In genomic region chr11:105071060-105071732, GRCh38 we compare ENCODE assay signal across 19 cellular contexts. TPM values are rescaled to one million over a fixed set of nuclear protein-coding genes. Genes with fewer than 3 reads are reported as not detected.
DNase-seq lines count a peak whose midpoint lies in the region; ATAC-seq and TF ChIP-seq lines count a peak whose summit lies in the region.
"Had no signal": no experiment of that assay in that cellular context is flagged by ENCODE, and none has a peak within 500 bp of the region (broad histone marks: within the 10 kb centered on the region; RNA-seq: fewer than 3 reads in every experiment).

No MANE protein-coding gene starts in this region.

- ATAC-seq in GM21367 (IDR thresholded peaks at IDR 0.05; ENCODE audit: unreplicated experiment) (no peak), GM21423 (IDR thresholded peaks at IDR 0.05; ENCODE audit: unreplicated experiment) (no peak)
- ATAC-seq: PC-3; sciatic nerve; SK-N-SH treated with all-trans-retinoic acid at 6 μM for 48 hours; stimulated activated naive B cell treated with anti-CD40 and anti-IgM and Interleukin-4, amounts not matched to agents 10 μg/mL and 1 μg/mL and 100 μg/mL, for 72 hours; WTC11 had no signal

- H3K36me3 Mint-ChIP-seq in MCF 10A (ENCODE audit: insufficient read depth, unreplicated experiment), result no peaks in the 10 kb centered on the region
- H3K36me3 Mint-ChIP-seq: stimulated activated naive B cell treated with anti-CD40 and anti-IgM and Interleukin-4, amounts not matched to agents 10 μg/mL and 1 μg/mL and 100 μg/mL, for 72 hours; WTC11 had no signal

- TSS peak; percentile 45 for BruUV-seq in MCF 10A (replicated peaks; lab: Mats Ljungman, UMichigan)

- H3K4me1 Mint-ChIP-seq in MCF 10A (ENCODE audit: insufficient read depth, unreplicated experiment), result peaks cover 19% of the 10 kb centered on the region

- no peaks in the 10 kb centered on the region for H3K36me3 ChIP-seq in breast epithelium
- H3K36me3 ChIP-seq in suprapubic skin, result no peaks in the 10 kb centered on the region

- CTCF ChIA-PET in MCF 10A (lab: Yijun Ruan, JAX), result no interaction called here

- TF ChIP-seq CTCF in MCF 10A (IDR thresholded peaks at IDR 0.05; ENCODE audit: unreplicated experiment) (no peak), breast epithelium (IDR thresholded peaks at IDR 0.05) (no peak), epithelial cell of esophagus (IDR thresholded peaks at IDR 0.05; ENCODE audit: insufficient read depth, low read depth, low read length, missing control alignments) (no peak), suprapubic skin (IDR thresholded peaks at IDR 0.05) (no peak)

- intact Hi-C loops in MCF 10A (cut with micrococcal nuclease) (no loop called here), breast epithelium (cut with DNase I; ENCODE audit: low total_unique reads) (no loop called here)

- TF ChIP-seq EP300 in suprapubic skin (IDR thresholded peaks at IDR 0.05), result no peak

- peak overlapping the region; percentile 35 for H3K4me3 Mint-ChIP-seq in MCF 10A (ENCODE audit: unreplicated experiment)
- H3K4me3 Mint-ChIP-seq: endodermal cell; stimulated activated naive B cell treated with anti-CD40 and anti-IgM and Interleukin-4, amounts not matched to agents 10 μg/mL and 1 μg/mL and 100 μg/mL, for 72 hours; WTC11 had no signal

- TF ChIP-seq POLR2A in breast epithelium (IDR thresholded peaks at IDR 0.05) (no peak), suprapubic skin (IDR thresholded peaks at IDR 0.05) (no peak)

- H3K4me1 ChIP-seq in breast epithelium, result no peaks in the 10 kb centered on the region
- H3K4me1 ChIP-seq in suprapubic skin, result no peaks in the 10 kb centered on the region

- H3K9me3 Mint-ChIP-seq in MCF 10A (ENCODE audit: unreplicated experiment), result no peaks in the 10 kb centered on the region
- H3K9me3 Mint-ChIP-seq: endodermal cell; stimulated activated naive B cell treated with anti-CD40 and anti-IgM and Interleukin-4, amounts not matched to agents 10 μg/mL and 1 μg/mL and 100 μg/mL, for 72 hours had no signal

- peak overlapping the region in 1 of 3 donors; percentile 0 for H3K4me3 ChIP-seq in breast epithelium
- H3K4me3 ChIP-seq in epithelial cell of esophagus (ENCODE audit: low read length), result peak overlapping the region; percentile 25
- H3K4me3 ChIP-seq in suprapubic skin, result peak overlapping the region; percentile 27

- H3K27me3 Mint-ChIP-seq in MCF 10A (ENCODE audit: insufficient read depth, unreplicated experiment), result no peaks in the 10 kb centered on the region

- DNase-seq in MCF 10A (ENCODE audit: unreplicated experiment) (peak; percentile 52), breast epithelium (ENCODE audit: low spot score in 2 of 2) (no peak), T-helper 1 cell (peak in 4 of 5 donors; percentile 2 to 37 (median 22)), epithelial cell of esophagus (ENCODE audit: low read depth) (peak; percentile 58), suprapubic skin (ENCODE audit: low spot score in 2 of 2) (no peak), LoVo (ENCODE audit: low spot score) (no peak)
- DNase-seq: activated gamma-delta T cell; endodermal cell; NCI-H146; NCI-H510A; occipital lobe; stimulated activated naive B cell treated with anti-CD40 and anti-IgM and Interleukin-4, amounts not matched to agents 10 μg/mL and 1 μg/mL and 100 μg/mL, for 72 hours had no signal

- H3K27ac ChIP-seq in breast epithelium (no peak overlapping the region), suprapubic skin (no peak overlapping the region)

- H3K27ac Mint-ChIP-seq in MCF 10A (ENCODE audit: low read depth, unreplicated experiment), result peak overlapping the region; percentile 75
- H3K27ac Mint-ChIP-seq: endodermal cell; stimulated activated naive B cell treated with anti-CD40 and anti-IgM and Interleukin-4, amounts not matched to agents 10 μg/mL and 1 μg/mL and 100 μg/mL, for 72 hours; WTC11 had no signal

- H3K9me3 ChIP-seq in breast epithelium, result no peaks in the 10 kb centered on the region
- no peaks in the 10 kb centered on the region for H3K9me3 ChIP-seq in suprapubic skin

- H3K27me3 ChIP-seq in breast epithelium, result no peaks in the 10 kb centered on the region
- H3K27me3 ChIP-seq in suprapubic skin, result no peaks in the 10 kb centered on the region

- POLR2A ChIA-PET in MCF 10A (lab: Yijun Ruan, JAX), result interaction anchor here (0.6 to 1.1 kb wide), 4 partner anchors 37 to 163 kb away, joined by 3 read pairs; no protein-coding TSS in a partner anchor

- WGBS in suprapubic skin, result 35% methylated on average over 4 of the region's 4 CpGs

RNA-seq across cellular contexts. Expression of gene CARD16, which starts 26.1 kb away (rescaled TPM):
- total RNA-seq in MCF 10A (2022) (14.0 and 14.4 TPM in 2 replicates), breast epithelium (1 to 10 TPM; 3.7 to 6.4 (median 5.9) TPM), suprapubic skin (1 to 10 TPM; 1.6 to 9.0 (median 3.5) TPM)
- total RNA-seq: endodermal cell, occipital lobe, PC-3, WTC11 had no signal

RNA-seq across cellular contexts. Expression of gene CASP1, which starts 36.3 kb away (rescaled TPM):
- total RNA-seq in MCF 10A (2022) (27.2 and 34.4 TPM in 2 replicates), breast epithelium (10 to 100 TPM in 2 of 3 donors, 1 to 10 TPM in 1; 9.4 to 15.4 (median 14.6) TPM), suprapubic skin (10 to 100 TPM; 20.1 to 35.7 (median 28.3) TPM)
- total RNA-seq: endodermal cell, WTC11 had no signal

RNA-seq across cellular contexts. Expression of gene CASP5, which starts 48.2 kb away (rescaled TPM):
- total RNA-seq in MCF 10A (2022) (not detected in 2 replicates), breast epithelium (1 to 10 TPM in 1 of 3 donors, not detected in 2; 1.3 TPM), suprapubic skin (not detected)
- total RNA-seq: endodermal cell, glomerular endothelial cell, PC-3, WTC11 had no signal

Comparison
In these comparisons a context has a peak if more than half of its experiments do, and no peak if none do; other contexts are left out.
1. DNase-seq: peak in MCF 10A (single experiment), T-helper 1 cell (4 of 5) and epithelial cell of esophagus (single experiment); none in breast epithelium (0 of 2), suprapubic skin (0 of 2) and LoVo (single experiment).